ENCODE assay signal across 1 cellular context in the genomic region with DNA sequence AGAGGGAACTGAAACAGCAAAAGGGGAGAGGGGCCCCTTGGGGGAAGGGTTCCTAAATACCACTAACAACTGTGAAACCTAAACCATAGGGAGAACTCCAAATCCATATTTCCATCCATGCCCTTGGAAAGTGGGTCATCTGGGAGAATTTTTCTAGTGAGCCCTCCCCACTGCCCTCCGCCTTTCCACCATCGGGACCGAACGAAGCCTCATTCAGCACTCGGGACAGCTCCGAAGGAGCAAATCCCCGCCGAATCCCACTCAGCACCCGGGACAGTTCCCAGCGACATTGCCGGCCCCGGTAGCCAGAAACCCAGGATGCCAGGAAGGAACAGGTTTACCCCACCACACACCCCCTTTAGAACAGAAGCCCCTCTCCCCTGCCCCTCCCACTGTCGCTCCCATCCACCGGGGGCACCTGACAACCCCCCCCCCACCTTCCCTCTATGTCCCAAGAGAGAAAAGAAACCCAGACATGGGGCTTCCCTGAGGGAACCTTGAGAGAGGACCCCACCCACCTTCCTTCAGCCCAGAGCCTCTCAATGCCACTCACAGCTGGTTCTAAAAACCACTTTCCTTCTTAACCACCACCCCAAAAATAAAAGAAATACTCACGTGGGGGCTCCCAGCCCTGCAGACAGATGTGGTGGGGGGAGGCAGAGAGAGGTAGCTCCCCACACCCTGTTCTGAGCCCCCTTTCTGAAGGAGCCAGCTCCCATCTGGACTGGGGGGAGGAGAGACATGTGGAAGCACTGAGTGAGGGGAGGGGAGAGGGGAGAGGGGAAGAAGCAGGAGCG.
TF ChIP-seq lines count a peak whose summit lies in the region.

No MANE protein-coding gene starts in this region.

TF ChIP-seq in HepG2, 621 proteins besides CTCF, POLR2A, EP300 and RAD21 (continued from another document and continues in another):
- TF ChIP-seq, protein P1, sequence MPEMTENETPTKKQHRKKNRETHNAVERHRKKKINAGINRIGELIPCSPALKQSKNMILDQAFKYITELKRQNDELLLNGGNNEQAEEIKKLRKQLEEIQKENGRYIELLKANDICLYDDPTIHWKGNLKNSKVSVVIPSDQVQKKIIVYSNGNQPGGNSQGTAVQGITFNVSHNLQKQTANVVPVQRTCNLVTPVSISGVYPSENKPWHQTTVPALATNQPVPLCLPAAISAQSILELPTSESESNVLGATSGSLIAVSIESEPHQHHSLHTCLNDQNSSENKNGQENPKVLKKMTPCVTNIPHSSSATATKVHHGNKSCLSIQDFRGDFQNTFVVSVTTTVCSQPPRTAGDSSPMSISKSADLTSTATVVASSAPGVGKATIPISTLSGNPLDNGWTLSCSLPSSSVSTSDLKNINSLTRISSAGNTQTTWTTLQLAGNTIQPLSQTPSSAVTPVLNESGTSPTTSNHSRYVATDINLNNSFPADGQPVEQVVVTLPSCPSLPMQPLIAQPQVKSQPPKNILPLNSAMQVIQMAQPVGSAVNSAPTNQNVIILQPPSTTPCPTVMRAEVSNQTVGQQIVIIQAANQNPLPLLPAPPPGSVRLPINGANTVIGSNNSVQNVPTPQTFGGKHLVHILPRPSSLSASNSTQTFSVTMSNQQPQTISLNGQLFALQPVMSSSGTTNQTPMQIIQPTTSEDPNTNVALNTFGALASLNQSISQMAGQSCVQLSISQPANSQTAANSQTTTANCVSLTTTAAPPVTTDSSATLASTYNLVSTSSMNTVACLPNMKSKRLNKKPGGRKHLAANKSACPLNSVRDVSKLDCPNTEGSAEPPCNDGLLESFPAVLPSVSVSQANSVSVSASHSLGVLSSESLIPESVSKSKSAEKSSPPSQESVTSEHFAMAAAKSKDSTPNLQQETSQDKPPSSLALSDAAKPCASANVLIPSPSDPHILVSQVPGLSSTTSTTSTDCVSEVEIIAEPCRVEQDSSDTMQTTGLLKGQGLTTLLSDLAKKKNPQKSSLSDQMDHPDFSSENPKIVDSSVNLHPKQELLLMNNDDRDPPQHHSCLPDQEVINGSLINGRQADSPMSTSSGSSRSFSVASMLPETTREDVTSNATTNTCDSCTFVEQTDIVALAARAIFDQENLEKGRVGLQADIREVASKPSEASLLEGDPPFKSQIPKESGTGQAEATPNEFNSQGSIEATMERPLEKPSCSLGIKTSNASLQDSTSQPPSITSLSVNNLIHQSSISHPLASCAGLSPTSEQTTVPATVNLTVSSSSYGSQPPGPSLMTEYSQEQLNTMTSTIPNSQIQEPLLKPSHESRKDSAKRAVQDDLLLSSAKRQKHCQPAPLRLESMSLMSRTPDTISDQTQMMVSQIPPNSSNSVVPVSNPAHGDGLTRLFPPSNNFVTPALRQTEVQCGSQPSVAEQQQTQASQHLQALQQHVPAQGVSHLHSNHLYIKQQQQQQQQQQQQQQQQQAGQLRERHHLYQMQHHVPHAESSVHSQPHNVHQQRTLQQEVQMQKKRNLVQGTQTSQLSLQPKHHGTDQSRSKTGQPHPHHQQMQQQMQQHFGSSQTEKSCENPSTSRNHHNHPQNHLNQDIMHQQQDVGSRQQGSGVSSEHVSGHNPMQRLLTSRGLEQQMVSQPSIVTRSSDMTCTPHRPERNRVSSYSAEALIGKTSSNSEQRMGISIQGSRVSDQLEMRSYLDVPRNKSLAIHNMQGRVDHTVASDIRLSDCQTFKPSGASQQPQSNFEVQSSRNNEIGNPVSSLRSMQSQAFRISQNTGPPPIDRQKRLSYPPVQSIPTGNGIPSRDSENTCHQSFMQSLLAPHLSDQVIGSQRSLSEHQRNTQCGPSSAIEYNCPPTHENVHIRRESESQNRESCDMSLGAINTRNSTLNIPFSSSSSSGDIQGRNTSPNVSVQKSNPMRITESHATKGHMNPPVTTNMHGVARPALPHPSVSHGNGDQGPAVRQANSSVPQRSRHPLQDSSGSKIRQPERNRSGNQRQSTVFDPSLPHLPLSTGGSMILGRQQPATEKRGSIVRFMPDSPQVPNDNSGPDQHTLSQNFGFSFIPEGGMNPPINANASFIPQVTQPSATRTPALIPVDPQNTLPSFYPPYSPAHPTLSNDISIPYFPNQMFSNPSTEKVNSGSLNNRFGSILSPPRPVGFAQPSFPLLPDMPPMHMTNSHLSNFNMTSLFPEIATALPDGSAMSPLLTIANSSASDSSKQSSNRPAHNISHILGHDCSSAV (CRISPR knock-in tag; IDR thresholded peaks at IDR 0.05; ENCODE audit: borderline replicate concordance): no peak
- TF ChIP-seq ZNF33A (CRISPR knock-in tag; IDR thresholded peaks at IDR 0.05; ENCODE audit: borderline replicate concordance) (peak; percentile 91; the same call in 1 of the 2 replicates), MEIS2 (CRISPR knock-in tag; IDR thresholded peaks at IDR 0.05) (peak; percentile 99), SP4 (CRISPR knock-in tag; IDR thresholded peaks at IDR 0.05) (peak; percentile 81), ZBTB7A (CRISPR knock-in tag; IDR thresholded peaks at IDR 0.05) (peak; percentile 79; the same call in 1 of the 2 replicates), ZNF335 (CRISPR knock-in tag; IDR thresholded peaks at IDR 0.05) (peak; percentile 97), SP5 (CRISPR knock-in tag; IDR thresholded peaks at IDR 0.05; ENCODE audit: borderline replicate concordance, low read depth) (peak; percentile 61; the same call in 1 of the 2 replicates), ZNF879 (CRISPR knock-in tag; IDR thresholded peaks at IDR 0.05) (peak; percentile 99), ZBTB8A (CRISPR knock-in tag; IDR thresholded peaks at IDR 0.05; ENCODE audit: borderline replicate concordance, low read depth) (peak; percentile 93; the same call in 1 of the 2 replicates), RARG (CRISPR knock-in tag; IDR thresholded peaks at IDR 0.05; ENCODE audit: low read depth) (peak; percentile 97), GPN1 (CRISPR knock-in tag; IDR thresholded peaks at IDR 0.05; ENCODE audit: borderline replicate concordance) (peak; percentile 98), ZNF562 (CRISPR knock-in tag; IDR thresholded peaks at IDR 0.05; ENCODE audit: borderline replicate concordance) (no peak; the same call in 1 of the 2 replicates), FIP1L1 (IDR thresholded peaks at IDR 0.05; ENCODE audit: borderline replicate concordance, insufficient read depth, low read depth, low read length) (no peak)
- TF ChIP-seq, protein P2, sequence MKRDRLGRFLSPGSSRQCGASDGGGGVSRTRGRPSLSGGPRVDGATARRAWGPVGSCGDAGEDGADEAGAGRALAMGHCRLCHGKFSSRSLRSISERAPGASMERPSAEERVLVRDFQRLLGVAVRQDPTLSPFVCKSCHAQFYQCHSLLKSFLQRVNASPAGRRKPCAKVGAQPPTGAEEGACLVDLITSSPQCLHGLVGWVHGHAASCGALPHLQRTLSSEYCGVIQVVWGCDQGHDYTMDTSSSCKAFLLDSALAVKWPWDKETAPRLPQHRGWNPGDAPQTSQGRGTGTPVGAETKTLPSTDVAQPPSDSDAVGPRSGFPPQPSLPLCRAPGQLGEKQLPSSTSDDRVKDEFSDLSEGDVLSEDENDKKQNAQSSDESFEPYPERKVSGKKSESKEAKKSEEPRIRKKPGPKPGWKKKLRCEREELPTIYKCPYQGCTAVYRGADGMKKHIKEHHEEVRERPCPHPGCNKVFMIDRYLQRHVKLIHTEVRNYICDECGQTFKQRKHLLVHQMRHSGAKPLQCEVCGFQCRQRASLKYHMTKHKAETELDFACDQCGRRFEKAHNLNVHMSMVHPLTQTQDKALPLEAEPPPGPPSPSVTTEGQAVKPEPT (CRISPR knock-in tag; IDR thresholded peaks at IDR 0.05; ENCODE audit: low read depth): peak; percentile 95
- TF ChIP-seq, protein P3, sequence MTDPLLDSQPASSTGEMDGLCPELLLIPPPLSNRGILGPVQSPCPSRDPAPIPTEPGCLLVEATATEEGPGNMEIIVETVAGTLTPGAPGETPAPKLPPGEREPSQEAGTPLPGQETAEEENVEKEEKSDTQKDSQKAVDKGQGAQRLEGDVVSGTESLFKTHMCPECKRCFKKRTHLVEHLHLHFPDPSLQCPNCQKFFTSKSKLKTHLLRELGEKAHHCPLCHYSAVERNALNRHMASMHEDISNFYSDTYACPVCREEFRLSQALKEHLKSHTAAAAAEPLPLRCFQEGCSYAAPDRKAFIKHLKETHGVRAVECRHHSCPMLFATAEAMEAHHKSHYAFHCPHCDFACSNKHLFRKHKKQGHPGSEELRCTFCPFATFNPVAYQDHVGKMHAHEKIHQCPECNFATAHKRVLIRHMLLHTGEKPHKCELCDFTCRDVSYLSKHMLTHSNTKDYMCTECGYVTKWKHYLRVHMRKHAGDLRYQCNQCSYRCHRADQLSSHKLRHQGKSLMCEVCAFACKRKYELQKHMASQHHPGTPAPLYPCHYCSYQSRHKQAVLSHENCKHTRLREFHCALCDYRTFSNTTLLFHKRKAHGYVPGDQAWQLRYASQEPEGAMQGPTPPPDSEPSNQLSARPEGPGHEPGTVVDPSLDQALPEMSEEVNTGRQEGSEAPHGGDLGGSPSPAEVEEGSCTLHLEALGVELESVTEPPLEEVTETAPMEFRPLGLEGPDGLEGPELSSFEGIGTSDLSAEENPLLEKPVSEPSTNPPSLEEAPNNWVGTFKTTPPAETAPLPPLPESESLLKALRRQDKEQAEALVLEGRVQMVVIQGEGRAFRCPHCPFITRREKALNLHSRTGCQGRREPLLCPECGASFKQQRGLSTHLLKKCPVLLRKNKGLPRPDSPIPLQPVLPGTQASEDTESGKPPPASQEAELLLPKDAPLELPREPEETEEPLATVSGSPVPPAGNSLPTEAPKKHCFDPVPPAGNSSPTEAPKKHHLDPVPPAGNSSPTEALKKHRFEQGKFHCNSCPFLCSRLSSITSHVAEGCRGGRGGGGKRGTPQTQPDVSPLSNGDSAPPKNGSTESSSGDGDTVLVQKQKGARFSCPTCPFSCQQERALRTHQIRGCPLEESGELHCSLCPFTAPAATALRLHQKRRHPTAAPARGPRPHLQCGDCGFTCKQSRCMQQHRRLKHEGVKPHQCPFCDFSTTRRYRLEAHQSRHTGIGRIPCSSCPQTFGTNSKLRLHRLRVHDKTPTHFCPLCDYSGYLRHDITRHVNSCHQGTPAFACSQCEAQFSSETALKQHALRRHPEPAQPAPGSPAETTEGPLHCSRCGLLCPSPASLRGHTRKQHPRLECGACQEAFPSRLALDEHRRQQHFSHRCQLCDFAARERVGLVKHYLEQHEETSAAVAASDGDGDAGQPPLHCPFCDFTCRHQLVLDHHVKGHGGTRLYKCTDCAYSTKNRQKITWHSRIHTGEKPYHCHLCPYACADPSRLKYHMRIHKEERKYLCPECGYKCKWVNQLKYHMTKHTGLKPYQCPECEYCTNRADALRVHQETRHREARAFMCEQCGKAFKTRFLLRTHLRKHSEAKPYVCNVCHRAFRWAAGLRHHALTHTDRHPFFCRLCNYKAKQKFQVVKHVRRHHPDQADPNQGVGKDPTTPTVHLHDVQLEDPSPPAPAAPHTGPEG (CRISPR knock-in tag; IDR thresholded peaks at IDR 0.05): peak; percentile 97
- TF ChIP-seq, protein P4, sequence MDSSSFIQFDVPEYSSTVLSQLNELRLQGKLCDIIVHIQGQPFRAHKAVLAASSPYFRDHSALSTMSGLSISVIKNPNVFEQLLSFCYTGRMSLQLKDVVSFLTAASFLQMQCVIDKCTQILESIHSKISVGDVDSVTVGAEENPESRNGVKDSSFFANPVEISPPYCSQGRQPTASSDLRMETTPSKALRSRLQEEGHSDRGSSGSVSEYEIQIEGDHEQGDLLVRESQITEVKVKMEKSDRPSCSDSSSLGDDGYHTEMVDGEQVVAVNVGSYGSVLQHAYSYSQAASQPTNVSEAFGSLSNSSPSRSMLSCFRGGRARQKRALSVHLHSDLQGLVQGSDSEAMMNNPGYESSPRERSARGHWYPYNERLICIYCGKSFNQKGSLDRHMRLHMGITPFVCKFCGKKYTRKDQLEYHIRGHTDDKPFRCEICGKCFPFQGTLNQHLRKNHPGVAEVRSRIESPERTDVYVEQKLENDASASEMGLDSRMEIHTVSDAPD (CRISPR knock-in tag; IDR thresholded peaks at IDR 0.05): 0 out of 2 replicates have a peak, but pooled peaks have one; percentile 40
- TF ChIP-seq, protein P5, sequence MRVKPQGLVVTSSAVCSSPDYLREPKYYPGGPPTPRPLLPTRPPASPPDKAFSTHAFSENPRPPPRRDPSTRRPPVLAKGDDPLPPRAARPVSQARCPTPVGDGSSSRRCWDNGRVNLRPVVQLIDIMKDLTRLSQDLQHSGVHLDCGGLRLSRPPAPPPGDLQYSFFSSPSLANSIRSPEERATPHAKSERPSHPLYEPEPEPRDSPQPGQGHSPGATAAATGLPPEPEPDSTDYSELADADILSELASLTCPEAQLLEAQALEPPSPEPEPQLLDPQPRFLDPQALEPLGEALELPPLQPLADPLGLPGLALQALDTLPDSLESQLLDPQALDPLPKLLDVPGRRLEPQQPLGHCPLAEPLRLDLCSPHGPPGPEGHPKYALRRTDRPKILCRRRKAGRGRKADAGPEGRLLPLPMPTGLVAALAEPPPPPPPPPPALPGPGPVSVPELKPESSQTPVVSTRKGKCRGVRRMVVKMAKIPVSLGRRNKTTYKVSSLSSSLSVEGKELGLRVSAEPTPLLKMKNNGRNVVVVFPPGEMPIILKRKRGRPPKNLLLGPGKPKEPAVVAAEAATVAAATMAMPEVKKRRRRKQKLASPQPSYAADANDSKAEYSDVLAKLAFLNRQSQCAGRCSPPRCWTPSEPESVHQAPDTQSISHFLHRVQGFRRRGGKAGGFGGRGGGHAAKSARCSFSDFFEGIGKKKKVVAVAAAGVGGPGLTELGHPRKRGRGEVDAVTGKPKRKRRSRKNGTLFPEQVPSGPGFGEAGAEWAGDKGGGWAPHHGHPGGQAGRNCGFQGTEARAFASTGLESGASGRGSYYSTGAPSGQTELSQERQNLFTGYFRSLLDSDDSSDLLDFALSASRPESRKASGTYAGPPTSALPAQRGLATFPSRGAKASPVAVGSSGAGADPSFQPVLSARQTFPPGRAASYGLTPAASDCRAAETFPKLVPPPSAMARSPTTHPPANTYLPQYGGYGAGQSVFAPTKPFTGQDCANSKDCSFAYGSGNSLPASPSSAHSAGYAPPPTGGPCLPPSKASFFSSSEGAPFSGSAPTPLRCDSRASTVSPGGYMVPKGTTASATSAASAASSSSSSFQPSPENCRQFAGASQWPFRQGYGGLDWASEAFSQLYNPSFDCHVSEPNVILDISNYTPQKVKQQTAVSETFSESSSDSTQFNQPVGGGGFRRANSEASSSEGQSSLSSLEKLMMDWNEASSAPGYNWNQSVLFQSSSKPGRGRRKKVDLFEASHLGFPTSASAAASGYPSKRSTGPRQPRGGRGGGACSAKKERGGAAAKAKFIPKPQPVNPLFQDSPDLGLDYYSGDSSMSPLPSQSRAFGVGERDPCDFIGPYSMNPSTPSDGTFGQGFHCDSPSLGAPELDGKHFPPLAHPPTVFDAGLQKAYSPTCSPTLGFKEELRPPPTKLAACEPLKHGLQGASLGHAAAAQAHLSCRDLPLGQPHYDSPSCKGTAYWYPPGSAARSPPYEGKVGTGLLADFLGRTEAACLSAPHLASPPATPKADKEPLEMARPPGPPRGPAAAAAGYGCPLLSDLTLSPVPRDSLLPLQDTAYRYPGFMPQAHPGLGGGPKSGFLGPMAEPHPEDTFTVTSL (CRISPR knock-in tag; IDR thresholded peaks at IDR 0.05; ENCODE audit: borderline replicate concordance): peak; percentile 63; the same call in 1 of the 2 replicates
- TF ChIP-seq, protein P6, sequence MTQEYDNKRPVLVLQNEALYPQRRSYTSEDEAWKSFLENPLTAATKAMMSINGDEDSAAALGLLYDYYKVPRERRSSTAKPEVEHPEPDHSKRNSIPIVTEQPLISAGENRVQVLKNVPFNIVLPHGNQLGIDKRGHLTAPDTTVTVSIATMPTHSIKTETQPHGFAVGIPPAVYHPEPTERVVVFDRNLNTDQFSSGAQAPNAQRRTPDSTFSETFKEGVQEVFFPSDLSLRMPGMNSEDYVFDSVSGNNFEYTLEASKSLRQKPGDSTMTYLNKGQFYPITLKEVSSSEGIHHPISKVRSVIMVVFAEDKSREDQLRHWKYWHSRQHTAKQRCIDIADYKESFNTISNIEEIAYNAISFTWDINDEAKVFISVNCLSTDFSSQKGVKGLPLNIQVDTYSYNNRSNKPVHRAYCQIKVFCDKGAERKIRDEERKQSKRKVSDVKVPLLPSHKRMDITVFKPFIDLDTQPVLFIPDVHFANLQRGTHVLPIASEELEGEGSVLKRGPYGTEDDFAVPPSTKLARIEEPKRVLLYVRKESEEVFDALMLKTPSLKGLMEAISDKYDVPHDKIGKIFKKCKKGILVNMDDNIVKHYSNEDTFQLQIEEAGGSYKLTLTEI (CRISPR knock-in tag; conservative IDR thresholded peaks at IDR 0.05): no peak
